Comparison of ENCODE assay signal across 8 cellular contexts in genomic region chr11:8566613-8567210, GRCh38. TPM values are rescaled to one million over a fixed set of nuclear protein-coding genes. Genes with fewer than 3 reads are reported as not detected.
DNase-seq lines count a peak whose midpoint lies in the region; ATAC-seq and TF ChIP-seq lines count a peak whose summit lies in the region.

No MANE protein-coding gene starts in this region.

- TF ChIP-seq CTCF in chondrocyte (IDR thresholded peaks at IDR 0.05) (peak; percentile 96), WERI-Rb-1 (IDR thresholded peaks at IDR 0.05; ENCODE audit: low read depth, low read length) (no peak)

- DNase-seq in EL, result peak; percentile 59
- peak; percentile 69 for DNase-seq in NCI-H748 (lab: John Stamatoyannopoulos, UW; ENCODE audit: unreplicated experiment)
- no peak for DNase-seq in chondrocyte (ENCODE audit: low spot score)
- DNase-seq in medulla oblongata (ENCODE audit: extremely low spot score), result peak; percentile 59
- DNase-seq in WERI-Rb-1, result no peak

- H3K9me3 Mint-ChIP-seq in chondrocyte (ENCODE audit: low read depth), result peaks cover 8% of the 10 kb centered on the region

- H3K36me3 ChIP-seq in WERI-Rb-1, result no peaks in the 10 kb centered on the region

- no peaks in the 10 kb centered on the region for H3K9me3 ChIP-seq in WERI-Rb-1 (ENCODE audit: severe bottlenecking)

- no peak overlapping the region for H3K27ac ChIP-seq in WERI-Rb-1

- no peak overlapping the region for H3K27ac Mint-ChIP-seq in chondrocyte (ENCODE audit: unreplicated experiment)

- H3K27me3 Mint-ChIP-seq in chondrocyte (ENCODE audit: low read depth), result peaks cover 7% of the 10 kb centered on the region

- ATAC-seq in HG02798 (IDR thresholded peaks at IDR 0.05; ENCODE audit: poor library complexity, unreplicated experiment) (peak; percentile 48), GM18858 (IDR thresholded peaks at IDR 0.05; ENCODE audit: unreplicated experiment) (no peak), HG03280 (IDR thresholded peaks at IDR 0.05; ENCODE audit: unreplicated experiment) (no peak)

- peaks cover 12% of the 10 kb centered on the region for H3K4me1 Mint-ChIP-seq in chondrocyte (ENCODE audit: low read depth)

- peaks cover 5% of the 10 kb centered on the region for H3K36me3 Mint-ChIP-seq in chondrocyte (ENCODE audit: low read depth)

- H3K4me3 Mint-ChIP-seq in chondrocyte (ENCODE audit: unreplicated experiment), result no peak overlapping the region

- no peaks in the 10 kb centered on the region for H3K27me3 ChIP-seq in WERI-Rb-1 (ENCODE audit: insufficient read depth, low read depth, severe bottlenecking)

- H3K4me3 ChIP-seq in WERI-Rb-1 (ENCODE audit: low read depth, low read length), result no peak overlapping the region

RNA-seq across cellular contexts. Expression of gene STK33, which starts 27.3 kb away (rescaled TPM):
- 3.0 to 4.5 TPM (median 3.4 TPM) in 3 replicates for total RNA-seq in chondrocyte

Comparison
In these comparisons a context has a peak if more than half of its experiments do, and no peak if none do; other contexts are left out.
1. DNase-seq: peak in EL (single experiment), NCI-H748 (single experiment) and medulla oblongata (single experiment); none in chondrocyte (single experiment) and WERI-Rb-1 (single experiment).